Comparison of ENCODE assay signal across 1 cellular context in the genomic region with DNA sequence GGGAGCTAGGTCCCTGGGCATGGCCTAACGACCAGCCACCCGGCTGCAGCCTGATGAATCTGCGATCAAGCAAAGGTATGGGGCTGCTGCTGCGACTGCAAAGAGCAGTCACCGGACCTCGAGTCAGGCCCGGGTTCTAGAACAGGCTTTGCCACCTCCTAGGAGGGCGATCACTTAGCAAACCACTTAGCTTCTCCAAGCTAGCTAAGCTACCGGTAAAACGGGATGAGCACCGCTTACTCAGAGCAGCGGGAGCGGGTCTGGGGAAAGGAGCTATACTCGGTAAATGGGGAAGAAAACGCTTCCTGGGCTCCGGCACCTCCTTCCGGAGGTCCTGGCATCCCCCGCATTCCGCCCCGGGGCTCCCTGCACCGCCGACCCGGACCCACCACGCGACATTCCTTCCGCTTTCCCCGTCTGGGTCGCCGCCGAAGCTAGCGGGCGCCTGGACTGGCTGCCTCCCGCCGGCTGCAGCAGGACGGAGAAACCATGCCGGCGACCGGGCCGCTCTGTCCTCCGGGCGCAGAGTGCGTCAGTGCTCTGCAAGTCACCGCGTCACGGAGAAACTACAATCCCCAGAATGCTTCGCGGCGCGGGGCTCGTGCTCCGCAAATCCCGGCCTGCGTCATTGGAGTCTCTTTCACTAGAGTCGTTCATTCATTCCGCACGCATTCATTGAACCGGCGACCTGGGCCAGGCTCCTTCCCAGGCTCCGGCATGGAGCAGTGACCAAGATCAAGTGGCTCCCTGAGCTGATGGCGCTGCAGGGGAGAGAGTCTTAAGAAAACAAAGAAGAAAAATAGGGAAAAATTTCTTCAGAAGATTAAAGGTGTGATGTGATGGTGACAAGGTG.
TF ChIP-seq lines count a peak whose summit lies in the region.

A gene (minus strand): TSS at position 531 of the 853 bp plus-strand sequence. CDS start 3,779 bp downstream, outside the sequence.

TF ChIP-seq in K562, 482 proteins besides CTCF, POLR2A, EP300 and RAD21 (continued from another document and continues in another):
- TF ChIP-seq, protein P1, sequence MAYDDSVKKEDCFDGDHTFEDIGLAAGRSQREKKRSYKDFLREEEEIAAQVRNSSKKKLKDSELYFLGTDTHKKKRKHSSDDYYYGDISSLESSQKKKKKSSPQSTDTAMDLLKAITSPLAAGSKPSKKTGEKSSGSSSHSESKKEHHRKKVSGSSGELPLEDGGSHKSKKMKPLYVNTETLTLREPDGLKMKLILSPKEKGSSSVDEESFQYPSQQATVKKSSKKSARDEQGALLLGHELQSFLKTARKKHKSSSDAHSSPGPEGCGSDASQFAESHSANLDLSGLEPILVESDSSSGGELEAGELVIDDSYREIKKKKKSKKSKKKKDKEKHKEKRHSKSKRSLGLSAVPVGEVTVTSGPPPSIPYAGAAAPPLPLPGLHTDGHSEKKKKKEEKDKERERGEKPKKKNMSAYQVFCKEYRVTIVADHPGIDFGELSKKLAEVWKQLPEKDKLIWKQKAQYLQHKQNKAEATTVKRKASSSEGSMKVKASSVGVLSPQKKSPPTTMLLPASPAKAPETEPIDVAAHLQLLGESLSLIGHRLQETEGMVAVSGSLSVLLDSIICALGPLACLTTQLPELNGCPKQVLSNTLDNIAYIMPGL (CRISPR knock-in tag; IDR thresholded peaks at IDR 0.05): 0 out of 2 replicates have a peak, but pooled peaks have one; percentile 30
- TF ChIP-seq, protein P2, sequence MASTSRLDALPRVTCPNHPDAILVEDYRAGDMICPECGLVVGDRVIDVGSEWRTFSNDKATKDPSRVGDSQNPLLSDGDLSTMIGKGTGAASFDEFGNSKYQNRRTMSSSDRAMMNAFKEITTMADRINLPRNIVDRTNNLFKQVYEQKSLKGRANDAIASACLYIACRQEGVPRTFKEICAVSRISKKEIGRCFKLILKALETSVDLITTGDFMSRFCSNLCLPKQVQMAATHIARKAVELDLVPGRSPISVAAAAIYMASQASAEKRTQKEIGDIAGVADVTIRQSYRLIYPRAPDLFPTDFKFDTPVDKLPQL (IDR thresholded peaks at IDR 0.05; ENCODE audit: extremely low read depth, insufficient read length): peak; percentile 47
- TF ChIP-seq SMAD2 (IDR thresholded peaks at IDR 0.05; ENCODE audit: low read depth, low read length): no peak
- TF ChIP-seq ZNF165 (CRISPR knock-in tag; IDR thresholded peaks at IDR 0.05; ENCODE audit: borderline replicate concordance): no peak
- TF ChIP-seq ZNF121 (CRISPR knock-in tag; conservative IDR thresholded peaks at IDR 0.05): 0 out of 2 replicates have a peak, but pooled peaks have one; percentile 54
- TF ChIP-seq, protein P3, sequence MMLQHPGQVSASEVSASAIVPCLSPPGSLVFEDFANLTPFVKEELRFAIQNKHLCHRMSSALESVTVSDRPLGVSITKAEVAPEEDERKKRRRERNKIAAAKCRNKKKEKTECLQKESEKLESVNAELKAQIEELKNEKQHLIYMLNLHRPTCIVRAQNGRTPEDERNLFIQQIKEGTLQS (IDR thresholded peaks at IDR 0.05): peak; percentile 55; the same call in 1 of the 2 replicates
- TF ChIP-seq, protein P3 (CRISPR knock-in tag; conservative IDR thresholded peaks at IDR 0.05): 0 out of 2 replicates have a peak, but pooled peaks have one; percentile 54
- TF ChIP-seq ZNF445 (CRISPR knock-in tag; IDR thresholded peaks at IDR 0.05; ENCODE audit: low read depth): no peak
- TF ChIP-seq HLTF (IDR thresholded peaks at IDR 0.05): no peak
- peak; percentile 98 for TF ChIP-seq ZFX (CRISPR knock-in tag; IDR thresholded peaks at IDR 0.05)
- no peak for TF ChIP-seq RUNX1 (IDR thresholded peaks at IDR 0.05; ENCODE audit: low read depth)
- TF ChIP-seq HDAC3 (IDR thresholded peaks at IDR 0.05; ENCODE audit: borderline replicate concordance, partially characterized antibody): no peak
- peak; percentile 97 for TF ChIP-seq CREM (IDR thresholded peaks at IDR 0.05; ENCODE audit: low read depth)
- peak; percentile 50; the same call in 1 of the 2 replicates for TF ChIP-seq ZNF316 (IDR thresholded peaks at IDR 0.05)
- TF ChIP-seq, protein P4, sequence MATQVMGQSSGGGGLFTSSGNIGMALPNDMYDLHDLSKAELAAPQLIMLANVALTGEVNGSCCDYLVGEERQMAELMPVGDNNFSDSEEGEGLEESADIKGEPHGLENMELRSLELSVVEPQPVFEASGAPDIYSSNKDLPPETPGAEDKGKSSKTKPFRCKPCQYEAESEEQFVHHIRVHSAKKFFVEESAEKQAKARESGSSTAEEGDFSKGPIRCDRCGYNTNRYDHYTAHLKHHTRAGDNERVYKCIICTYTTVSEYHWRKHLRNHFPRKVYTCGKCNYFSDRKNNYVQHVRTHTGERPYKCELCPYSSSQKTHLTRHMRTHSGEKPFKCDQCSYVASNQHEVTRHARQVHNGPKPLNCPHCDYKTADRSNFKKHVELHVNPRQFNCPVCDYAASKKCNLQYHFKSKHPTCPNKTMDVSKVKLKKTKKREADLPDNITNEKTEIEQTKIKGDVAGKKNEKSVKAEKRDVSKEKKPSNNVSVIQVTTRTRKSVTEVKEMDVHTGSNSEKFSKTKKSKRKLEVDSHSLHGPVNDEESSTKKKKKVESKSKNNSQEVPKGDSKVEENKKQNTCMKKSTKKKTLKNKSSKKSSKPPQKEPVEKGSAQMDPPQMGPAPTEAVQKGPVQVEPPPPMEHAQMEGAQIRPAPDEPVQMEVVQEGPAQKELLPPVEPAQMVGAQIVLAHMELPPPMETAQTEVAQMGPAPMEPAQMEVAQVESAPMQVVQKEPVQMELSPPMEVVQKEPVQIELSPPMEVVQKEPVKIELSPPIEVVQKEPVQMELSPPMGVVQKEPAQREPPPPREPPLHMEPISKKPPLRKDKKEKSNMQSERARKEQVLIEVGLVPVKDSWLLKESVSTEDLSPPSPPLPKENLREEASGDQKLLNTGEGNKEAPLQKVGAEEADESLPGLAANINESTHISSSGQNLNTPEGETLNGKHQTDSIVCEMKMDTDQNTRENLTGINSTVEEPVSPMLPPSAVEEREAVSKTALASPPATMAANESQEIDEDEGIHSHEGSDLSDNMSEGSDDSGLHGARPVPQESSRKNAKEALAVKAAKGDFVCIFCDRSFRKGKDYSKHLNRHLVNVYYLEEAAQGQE (CRISPR knock-in tag; IDR thresholded peaks at IDR 0.05; ENCODE audit: low read depth): 0 out of 2 replicates have a peak, but pooled peaks have one; percentile 50
- peak; percentile 69; the same call in 1 of the 2 replicates for TF ChIP-seq ELF2 (CRISPR knock-in tag; IDR thresholded peaks at IDR 0.05)
- TF ChIP-seq BCOR (IDR thresholded peaks at IDR 0.05): peak; percentile 63; the same call in 1 of the 2 replicates
- no peak for TF ChIP-seq SMAD3 (CRISPR knock-in tag; conservative IDR thresholded peaks at IDR 0.05)
- TF ChIP-seq, protein P5, sequence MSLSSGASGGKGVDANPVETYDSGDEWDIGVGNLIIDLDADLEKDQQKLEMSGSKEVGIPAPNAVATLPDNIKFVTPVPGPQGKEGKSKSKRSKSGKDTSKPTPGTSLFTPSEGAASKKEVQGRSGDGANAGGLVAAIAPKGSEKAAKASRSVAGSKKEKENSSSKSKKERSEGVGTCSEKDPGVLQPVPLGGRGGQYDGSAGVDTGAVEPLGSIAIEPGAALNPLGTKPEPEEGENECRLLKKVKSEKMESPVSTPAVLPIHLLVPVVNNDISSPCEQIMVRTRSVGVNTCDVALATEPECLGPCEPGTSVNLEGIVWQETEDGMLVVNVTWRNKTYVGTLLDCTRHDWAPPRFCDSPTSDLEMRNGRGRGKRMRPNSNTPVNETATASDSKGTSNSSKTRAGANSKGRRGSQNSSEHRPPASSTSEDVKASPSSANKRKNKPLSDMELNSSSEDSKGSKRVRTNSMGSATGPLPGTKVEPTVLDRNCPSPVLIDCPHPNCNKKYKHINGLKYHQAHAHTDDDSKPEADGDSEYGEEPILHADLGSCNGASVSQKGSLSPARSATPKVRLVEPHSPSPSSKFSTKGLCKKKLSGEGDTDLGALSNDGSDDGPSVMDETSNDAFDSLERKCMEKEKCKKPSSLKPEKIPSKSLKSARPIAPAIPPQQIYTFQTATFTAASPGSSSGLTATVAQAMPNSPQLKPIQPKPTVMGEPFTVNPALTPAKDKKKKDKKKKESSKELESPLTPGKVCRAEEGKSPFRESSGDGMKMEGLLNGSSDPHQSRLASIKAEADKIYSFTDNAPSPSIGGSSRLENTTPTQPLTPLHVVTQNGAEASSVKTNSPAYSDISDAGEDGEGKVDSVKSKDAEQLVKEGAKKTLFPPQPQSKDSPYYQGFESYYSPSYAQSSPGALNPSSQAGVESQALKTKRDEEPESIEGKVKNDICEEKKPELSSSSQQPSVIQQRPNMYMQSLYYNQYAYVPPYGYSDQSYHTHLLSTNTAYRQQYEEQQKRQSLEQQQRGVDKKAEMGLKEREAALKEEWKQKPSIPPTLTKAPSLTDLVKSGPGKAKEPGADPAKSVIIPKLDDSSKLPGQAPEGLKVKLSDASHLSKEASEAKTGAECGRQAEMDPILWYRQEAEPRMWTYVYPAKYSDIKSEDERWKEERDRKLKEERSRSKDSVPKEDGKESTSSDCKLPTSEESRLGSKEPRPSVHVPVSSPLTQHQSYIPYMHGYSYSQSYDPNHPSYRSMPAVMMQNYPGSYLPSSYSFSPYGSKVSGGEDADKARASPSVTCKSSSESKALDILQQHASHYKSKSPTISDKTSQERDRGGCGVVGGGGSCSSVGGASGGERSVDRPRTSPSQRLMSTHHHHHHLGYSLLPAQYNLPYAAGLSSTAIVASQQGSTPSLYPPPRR (CRISPR knock-in tag; IDR thresholded peaks at IDR 0.05; ENCODE audit: borderline replicate concordance): peak; percentile 19; the same call in 1 of the 2 replicates
- TF ChIP-seq CBFB (CRISPR knock-in tag; IDR thresholded peaks at IDR 0.05): 0 out of 2 replicates have a peak, but pooled peaks have one; percentile 62
- TF ChIP-seq FOXA3 (CRISPR knock-in tag; conservative IDR thresholded peaks at IDR 0.05 in 1 of 2, IDR thresholded peaks at IDR 0.05 in 1 of 2): 0 out of 4 replicates have a peak, but pooled peaks of 1 of the 2 experiments have one; percentile 20
- no peak for TF ChIP-seq SAFB (IDR thresholded peaks at IDR 0.05; ENCODE audit: borderline replicate concordance, low read depth, low read length)
- TF ChIP-seq, protein P6, sequence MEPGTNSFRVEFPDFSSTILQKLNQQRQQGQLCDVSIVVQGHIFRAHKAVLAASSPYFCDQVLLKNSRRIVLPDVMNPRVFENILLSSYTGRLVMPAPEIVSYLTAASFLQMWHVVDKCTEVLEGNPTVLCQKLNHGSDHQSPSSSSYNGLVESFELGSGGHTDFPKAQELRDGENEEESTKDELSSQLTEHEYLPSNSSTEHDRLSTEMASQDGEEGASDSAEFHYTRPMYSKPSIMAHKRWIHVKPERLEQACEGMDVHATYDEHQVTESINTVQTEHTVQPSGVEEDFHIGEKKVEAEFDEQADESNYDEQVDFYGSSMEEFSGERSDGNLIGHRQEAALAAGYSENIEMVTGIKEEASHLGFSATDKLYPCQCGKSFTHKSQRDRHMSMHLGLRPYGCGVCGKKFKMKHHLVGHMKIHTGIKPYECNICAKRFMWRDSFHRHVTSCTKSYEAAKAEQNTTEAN (CRISPR knock-in tag; IDR thresholded peaks at IDR 0.05): peak; percentile 73; the same call in 1 of the 2 replicates
- TF ChIP-seq, protein P7, sequence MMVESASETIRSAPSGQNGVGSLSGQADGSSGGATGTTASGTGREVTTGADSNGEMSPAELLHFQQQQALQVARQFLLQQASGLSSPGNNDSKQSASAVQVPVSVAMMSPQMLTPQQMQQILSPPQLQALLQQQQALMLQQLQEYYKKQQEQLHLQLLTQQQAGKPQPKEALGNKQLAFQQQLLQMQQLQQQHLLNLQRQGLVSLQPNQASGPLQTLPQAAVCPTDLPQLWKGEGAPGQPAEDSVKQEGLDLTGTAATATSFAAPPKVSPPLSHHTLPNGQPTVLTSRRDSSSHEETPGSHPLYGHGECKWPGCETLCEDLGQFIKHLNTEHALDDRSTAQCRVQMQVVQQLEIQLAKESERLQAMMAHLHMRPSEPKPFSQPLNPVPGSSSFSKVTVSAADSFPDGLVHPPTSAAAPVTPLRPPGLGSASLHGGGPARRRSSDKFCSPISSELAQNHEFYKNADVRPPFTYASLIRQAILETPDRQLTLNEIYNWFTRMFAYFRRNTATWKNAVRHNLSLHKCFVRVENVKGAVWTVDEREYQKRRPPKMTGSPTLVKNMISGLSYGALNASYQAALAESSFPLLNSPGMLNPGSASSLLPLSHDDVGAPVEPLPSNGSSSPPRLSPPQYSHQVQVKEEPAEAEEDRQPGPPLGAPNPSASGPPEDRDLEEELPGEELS (CRISPR knock-in tag; IDR thresholded peaks at IDR 0.05; ENCODE audit: borderline replicate concordance): peak; percentile 67; the same call in 1 of the 2 replicates
- no peak; the same call in 1 of the 2 replicates for TF ChIP-seq HEY1 (CRISPR knock-in tag; IDR thresholded peaks at IDR 0.05; ENCODE audit: borderline replicate concordance)
- TF ChIP-seq TAF7 (tag; IDR thresholded peaks at IDR 0.05): peak; percentile 85
- peak; percentile 36; the same call in 1 of the 2 replicates for TF ChIP-seq TOE1 (IDR thresholded peaks at IDR 0.05; ENCODE audit: borderline replicate concordance)
- TF ChIP-seq TOE1 (CRISPR knock-in tag; IDR thresholded peaks at IDR 0.05; ENCODE audit: borderline replicate concordance, low read depth): 0 out of 2 replicates have a peak, but pooled peaks have one; percentile 55
- no peak for TF ChIP-seq ZNF668 (CRISPR knock-in tag; IDR thresholded peaks at IDR 0.05)
- no peak for TF ChIP-seq ZNF174 (CRISPR knock-in tag; IDR thresholded peaks at IDR 0.05)
- TF ChIP-seq, protein P8, sequence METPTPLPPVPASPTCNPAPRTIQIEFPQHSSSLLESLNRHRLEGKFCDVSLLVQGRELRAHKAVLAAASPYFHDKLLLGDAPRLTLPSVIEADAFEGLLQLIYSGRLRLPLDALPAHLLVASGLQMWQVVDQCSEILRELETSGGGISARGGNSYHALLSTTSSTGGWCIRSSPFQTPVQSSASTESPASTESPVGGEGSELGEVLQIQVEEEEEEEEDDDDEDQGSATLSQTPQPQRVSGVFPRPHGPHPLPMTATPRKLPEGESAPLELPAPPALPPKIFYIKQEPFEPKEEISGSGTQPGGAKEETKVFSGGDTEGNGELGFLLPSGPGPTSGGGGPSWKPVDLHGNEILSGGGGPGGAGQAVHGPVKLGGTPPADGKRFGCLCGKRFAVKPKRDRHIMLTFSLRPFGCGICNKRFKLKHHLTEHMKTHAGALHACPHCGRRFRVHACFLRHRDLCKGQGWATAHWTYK (CRISPR knock-in tag; IDR thresholded peaks at IDR 0.05): 0 out of 2 replicates have a peak, but pooled peaks have one; percentile 28
